Comparison of ENCODE assay signal across 1 cellular context in the genomic region with DNA sequence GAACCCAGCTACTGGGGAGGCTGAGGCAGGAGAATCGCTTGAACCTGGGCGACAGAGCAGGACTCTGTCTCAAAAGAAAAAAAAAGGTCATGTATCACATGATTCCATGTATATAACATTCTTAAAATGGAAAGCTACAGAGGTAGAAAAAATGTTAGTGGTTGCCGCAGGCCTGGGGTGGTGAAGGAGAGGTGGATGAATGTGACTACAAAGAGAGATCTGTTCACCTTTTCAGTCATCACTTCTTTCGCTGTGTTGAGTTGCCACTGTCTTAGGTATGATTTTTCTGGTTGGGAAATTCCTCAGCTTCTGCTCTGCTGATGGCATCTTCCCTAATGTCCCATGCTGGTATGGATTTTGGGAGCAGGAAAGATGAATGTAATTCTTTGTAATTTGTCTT.
TF ChIP-seq lines count a peak whose summit lies in the region.

No MANE protein-coding gene starts in this region.

TF ChIP-seq in GM12878, 131 proteins besides CTCF, POLR2A, EP300 and RAD21:
- TF ChIP-seq, protein P1, sequence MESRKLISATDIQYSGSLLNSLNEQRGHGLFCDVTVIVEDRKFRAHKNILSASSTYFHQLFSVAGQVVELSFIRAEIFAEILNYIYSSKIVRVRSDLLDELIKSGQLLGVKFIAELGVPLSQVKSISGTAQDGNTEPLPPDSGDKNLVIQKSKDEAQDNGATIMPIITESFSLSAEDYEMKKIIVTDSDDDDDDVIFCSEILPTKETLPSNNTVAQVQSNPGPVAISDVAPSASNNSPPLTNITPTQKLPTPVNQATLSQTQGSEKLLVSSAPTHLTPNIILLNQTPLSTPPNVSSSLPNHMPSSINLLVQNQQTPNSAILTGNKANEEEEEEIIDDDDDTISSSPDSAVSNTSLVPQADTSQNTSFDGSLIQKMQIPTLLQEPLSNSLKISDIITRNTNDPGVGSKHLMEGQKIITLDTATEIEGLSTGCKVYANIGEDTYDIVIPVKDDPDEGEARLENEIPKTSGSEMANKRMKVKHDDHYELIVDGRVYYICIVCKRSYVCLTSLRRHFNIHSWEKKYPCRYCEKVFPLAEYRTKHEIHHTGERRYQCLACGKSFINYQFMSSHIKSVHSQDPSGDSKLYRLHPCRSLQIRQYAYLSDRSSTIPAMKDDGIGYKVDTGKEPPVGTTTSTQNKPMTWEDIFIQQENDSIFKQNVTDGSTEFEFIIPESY (IDR thresholded peaks at IDR 0.05): no peak
- no peak for TF ChIP-seq POU2F2 (IDR thresholded peaks at IDR 0.05; ENCODE audit: borderline replicate concordance, low read depth, low read length)
TF ChIP-seq in GM12878: peak in this region for 0.
